11 cellular contexts compared by ENCODE assay signal in the genomic region with DNA sequence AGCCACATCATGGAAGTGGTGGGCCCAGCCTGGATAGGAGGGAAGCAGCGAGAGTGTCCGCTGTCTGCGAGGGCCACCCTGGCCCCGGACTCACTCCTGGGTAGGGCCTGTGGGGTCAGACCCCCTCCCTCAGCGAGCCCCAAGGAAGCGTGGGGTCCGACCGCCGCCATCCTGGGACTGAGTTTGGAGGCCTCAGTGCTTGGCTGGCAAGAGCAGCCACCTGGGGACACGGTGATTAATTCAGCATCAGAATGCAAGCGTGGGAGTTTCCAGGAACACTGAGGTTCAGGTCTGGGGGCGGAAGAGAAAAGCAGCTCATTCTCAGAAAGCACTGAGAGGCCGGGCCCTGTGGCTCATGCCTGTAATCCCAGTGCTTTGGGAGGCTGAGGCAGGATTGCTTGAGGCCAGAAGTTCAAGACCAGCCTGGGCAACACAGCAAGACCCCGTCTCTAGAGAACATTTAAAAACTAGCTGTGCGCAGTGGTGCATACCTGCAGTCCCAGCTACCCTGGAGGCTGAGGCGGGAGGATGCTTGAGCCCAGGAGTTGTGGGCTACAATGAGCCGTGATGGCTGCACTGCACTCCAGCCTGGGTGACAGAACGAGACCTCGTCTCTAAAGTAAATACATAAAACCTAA. TPM values are rescaled to one million over a fixed set of nuclear protein-coding genes. Genes with fewer than 3 reads are reported as not detected.
DNase-seq lines count a peak whose midpoint lies in the region; ATAC-seq and TF ChIP-seq lines count a peak whose summit lies in the region.
"Had no signal": no experiment of that assay in that cellular context is flagged by ENCODE, and none has a peak within 500 bp of the region (broad histone marks: within the 10 kb centered on the region; RNA-seq: fewer than 3 reads in every experiment).

No MANE protein-coding gene starts in this region.

- H3K27ac ChIP-seq in gastrocnemius medialis: peak overlapping the region; percentile 95 to 99 (median 96)
- no peak overlapping the region for H3K27ac ChIP-seq in transverse colon

- H3K4me1 Mint-ChIP-seq in activated naive CD4-positive, alpha-beta T cell treated with anti-CD3 and anti-CD28 coated beads, Interleukin-2, amount 50 U/mL, for 24 hours: peaks cover 19% of the 10 kb centered on the region
- H3K4me1 Mint-ChIP-seq in stimulated activated naive CD8-positive, alpha-beta T cell treated with anti-CD3 and anti-CD28 coated beads, Interleukin-15, Interleukin-2, amounts not matched to agents 100 ng/mL and 50 ng/mL, for 24 hours (ENCODE audit: low read depth): peaks cover 35% of the 10 kb centered on the region

- H3K36me3 ChIP-seq in gastrocnemius medialis (peaks cover 0 to 33% of the 10 kb centered on the region in 2 donors), transverse colon (peaks cover 0 to 5% (median 0%) of the 10 kb centered on the region in 4 donors)

- in situ Hi-C loops in gastrocnemius medialis (cut with MboI; ENCODE audit: low sequenced_read_pairs in 4 of 4): no loop called here
- in situ Hi-C loops in transverse colon (cut with MboI; ENCODE audit: low pct_ligation_motif_present in 1 of 4, low pct_unique_long_range_greater_than_20kb in 1 of 4, low sequenced_read_pairs in 3 of 4): no loop called here

- no peak for TF ChIP-seq POLR2A in gastrocnemius medialis (IDR thresholded peaks at IDR 0.05)
- TF ChIP-seq POLR2A in transverse colon (IDR thresholded peaks at IDR 0.05): no peak

- TF ChIP-seq CTCF in gastrocnemius medialis (IDR thresholded peaks at IDR 0.05 in 4 of 5, conservative IDR thresholded peaks at IDR 0.05 in 1 of 5) (no peak), transverse colon (IDR thresholded peaks at IDR 0.05) (no peak)

- H3K9me3 ChIP-seq in gastrocnemius medialis (no peaks in the 10 kb centered on the region), transverse colon (no peaks in the 10 kb centered on the region)

- H3K4me1 ChIP-seq in gastrocnemius medialis (peaks cover 20 to 41% of the 10 kb centered on the region in 2 donors), transverse colon (no peaks in the 10 kb centered on the region)

- H3K27me3 ChIP-seq in gastrocnemius medialis (no peaks in the 10 kb centered on the region), transverse colon (no peaks in the 10 kb centered on the region)

- H3K9me3 Mint-ChIP-seq in activated naive CD4-positive, alpha-beta T cell treated with anti-CD3 and anti-CD28 coated beads, Interleukin-2, amount 50 U/mL, for 24 hours: no peaks in the 10 kb centered on the region
- no peaks in the 10 kb centered on the region for H3K9me3 Mint-ChIP-seq in stimulated activated naive CD8-positive, alpha-beta T cell treated with anti-CD3 and anti-CD28 coated beads, Interleukin-15, Interleukin-2, amounts not matched to agents 100 ng/mL and 50 ng/mL, for 24 hours

- no peak for ATAC-seq in gastrocnemius medialis
- no peak for ATAC-seq in HG02852 (IDR thresholded peaks at IDR 0.05; ENCODE audit: unreplicated experiment)

- H3K27ac Mint-ChIP-seq in activated naive CD4-positive, alpha-beta T cell treated with anti-CD3 and anti-CD28 coated beads, Interleukin-2, amount 50 U/mL, for 24 hours: peak overlapping the region; percentile 70
- peak overlapping the region; percentile 77 for H3K27ac Mint-ChIP-seq in stimulated activated naive CD8-positive, alpha-beta T cell treated with anti-CD3 and anti-CD28 coated beads, Interleukin-15, Interleukin-2, amounts not matched to agents 100 ng/mL and 50 ng/mL, for 24 hours

- peak overlapping the region; percentile 3 for H3K4me3 Mint-ChIP-seq in activated naive CD4-positive, alpha-beta T cell treated with anti-CD3 and anti-CD28 coated beads, Interleukin-2, amount 50 U/mL, for 24 hours
- peak overlapping the region; percentile 32 for H3K4me3 Mint-ChIP-seq in stimulated activated naive CD8-positive, alpha-beta T cell treated with anti-CD3 and anti-CD28 coated beads, Interleukin-15, Interleukin-2, amounts not matched to agents 100 ng/mL and 50 ng/mL, for 24 hours

- WGBS in transverse colon (ENCODE audit: low coverage in 1 of 2), 2 donors: 89 to 90% methylated on average over 2 to 19 of the region's 19 CpGs

- no peaks in the 10 kb centered on the region for H3K27me3 Mint-ChIP-seq in activated naive CD4-positive, alpha-beta T cell treated with anti-CD3 and anti-CD28 coated beads, Interleukin-2, amount 50 U/mL, for 24 hours
- no peaks in the 10 kb centered on the region for H3K27me3 Mint-ChIP-seq in stimulated activated naive CD8-positive, alpha-beta T cell treated with anti-CD3 and anti-CD28 coated beads, Interleukin-15, Interleukin-2, amounts not matched to agents 100 ng/mL and 50 ng/mL, for 24 hours

- peaks cover 1% of the 10 kb centered on the region for H3K36me3 Mint-ChIP-seq in activated naive CD4-positive, alpha-beta T cell treated with anti-CD3 and anti-CD28 coated beads, Interleukin-2, amount 50 U/mL, for 24 hours
- peaks cover 13% of the 10 kb centered on the region for H3K36me3 Mint-ChIP-seq in stimulated activated naive CD8-positive, alpha-beta T cell treated with anti-CD3 and anti-CD28 coated beads, Interleukin-15, Interleukin-2, amounts not matched to agents 100 ng/mL and 50 ng/mL, for 24 hours (ENCODE audit: low read depth)

- DNase-seq in activated T-cell treated with anti-CD3 and anti-CD28 coated beads for 24 hours (ENCODE audit: low read depth) (peak; percentile 74), gastrocnemius medialis (no peak), transverse colon (no peak), NCI-H774 (lab: John Stamatoyannopoulos, UW) (no peak)
- DNase-seq in activated T-cell treated with anti-CD3 and anti-CD28 coated beads, Interleukin-2, amount 50 U/mL, for 1 hour: no peak
- DNase-seq: DND-41, HCEC 1CT, NCI-H748 treated with DMSO at 0.1 percent for 48 hours had no signal

- no peak overlapping the region for H3K4me3 ChIP-seq in gastrocnemius medialis
- no peak overlapping the region for H3K4me3 ChIP-seq in transverse colon

- intact Hi-C loops in gastrocnemius medialis (cut with DNase I; ENCODE audit: low total_unique reads): loop anchor here (2.0 kb wide), 2 partner anchors 13 to 21 kb away; no protein-coding TSS in a partner anchor
- intact Hi-C loops in transverse colon (cut with DNase I; ENCODE audit: low total_unique reads): no loop called here

- no peak for TF ChIP-seq EP300 in transverse colon (IDR thresholded peaks at IDR 0.05; ENCODE audit: low read depth)

RNA-seq across cellular contexts. Expression of gene CAMSAP1, which starts 18.3 kb away (rescaled TPM):
- total RNA-seq in gastrocnemius medialis (10 to 100 TPM; 54.8 to 94.9 (median 82.9) TPM), transverse colon (10 to 100 TPM; 17.3 to 88.0 (median 23.8) TPM)

RNA-seq across cellular contexts. Expression of gene UBAC1, which starts 35.6 kb away (rescaled TPM):
- total RNA-seq in gastrocnemius medialis: 100 to 1,000 TPM; 218 to 263 (median 248) TPM
- total RNA-seq in transverse colon: 10 to 100 TPM; 42.6 to 91.9 (median 62.9) TPM

Comparison
In these comparisons a context has a peak if more than half of its experiments do, and no peak if none do; other contexts are left out.
1. H3K27ac ChIP-seq: peak in gastrocnemius medialis (4 of 4); none in transverse colon (0 of 4).